Comparison of ENCODE assay signal across 9 cellular contexts in the genomic region with DNA sequence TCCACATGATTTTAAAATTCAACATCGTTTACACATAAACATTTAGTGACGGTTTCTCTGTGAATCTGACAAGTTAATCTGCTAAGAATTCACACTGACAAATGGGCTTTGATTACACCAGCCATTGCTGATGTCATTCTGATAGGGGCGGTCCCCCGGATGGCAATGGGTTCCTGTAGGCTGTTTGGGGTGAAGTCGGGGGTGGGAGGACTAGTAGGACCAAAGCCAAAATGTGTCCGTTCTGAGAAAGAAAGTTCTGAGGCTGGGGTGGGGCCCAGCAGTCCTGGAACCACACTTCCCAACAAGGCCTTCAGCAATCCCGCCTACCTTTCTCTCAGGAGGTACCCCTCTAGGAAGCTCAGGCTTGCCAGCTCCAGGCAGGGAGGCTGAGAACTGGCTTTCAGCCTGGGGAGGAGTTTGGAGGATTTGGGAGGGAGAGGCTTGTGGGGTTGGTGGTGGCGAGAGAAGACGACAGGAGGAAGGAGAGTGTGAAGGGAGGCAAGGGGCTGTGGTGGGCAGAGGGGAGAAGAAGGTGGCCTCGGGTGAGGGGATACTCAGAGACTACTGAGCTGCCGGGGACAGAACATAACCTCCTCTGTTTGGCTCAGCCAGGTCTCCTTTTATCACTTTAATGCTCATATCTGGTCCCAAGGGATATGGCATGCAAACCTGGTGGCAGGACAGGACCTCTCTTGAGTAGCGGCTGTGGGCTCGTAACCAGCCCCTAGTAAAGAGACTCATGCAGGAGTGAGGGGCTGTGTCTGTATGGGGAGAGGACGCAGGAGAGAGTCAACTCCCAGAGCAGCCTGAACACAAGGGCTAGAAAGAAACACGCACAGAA. TPM values are rescaled to one million over a fixed set of nuclear protein-coding genes. Genes with fewer than 3 reads are reported as not detected.
DNase-seq lines count a peak whose midpoint lies in the region; ATAC-seq and TF ChIP-seq lines count a peak whose summit lies in the region.
"Had no signal": no experiment of that assay in that cellular context is flagged by ENCODE, and none has a peak within 500 bp of the region (broad histone marks: within the 10 kb centered on the region; RNA-seq: fewer than 3 reads in every experiment).

No MANE protein-coding gene starts in this region.

- ATAC-seq in upper lobe of right lung (no peak), HG03139 (IDR thresholded peaks at IDR 0.05; ENCODE audit: unreplicated experiment) (no peak), GM19328 (IDR thresholded peaks at IDR 0.05; ENCODE audit: unreplicated experiment) (no peak)

- H3K4me1 ChIP-seq in colonic mucosa = peaks cover 3% of the 10 kb centered on the region
- H3K4me1 ChIP-seq in mesenchymal stem cell (ENCODE audit: control insufficient read depth, insufficient read depth, low read depth, low read length) = peaks cover 71% of the 10 kb centered on the region
- H3K4me1 ChIP-seq in upper lobe of right lung = peaks cover 80% of the 10 kb centered on the region

- H3K14ac ChIP-seq in mesenchymal stem cell (ENCODE audit: low read length in 2 of 2) = peak overlapping the region in 1 of 2 experiments; percentile 82

- H2AK5ac ChIP-seq in mesenchymal stem cell (ENCODE audit: low read length, severe bottlenecking) = peak overlapping the region; percentile 54

- H3K36me3 ChIP-seq in colonic mucosa = no peaks in the 10 kb centered on the region
- H3K36me3 ChIP-seq in mesenchymal stem cell (ENCODE audit: control insufficient read depth in 1 of 2, insufficient read depth in 2 of 2, low read depth in 1 of 2, low read length in 2 of 2) = peaks cover 47 to 58% of the 10 kb centered on the region in 2 experiments
- peaks cover 28% of the 10 kb centered on the region for H3K36me3 ChIP-seq in upper lobe of right lung

- no peaks in the 10 kb centered on the region for H3K27me3 ChIP-seq in colonic mucosa
- no peaks in the 10 kb centered on the region for H3K27me3 ChIP-seq in mesenchymal stem cell (ENCODE audit: control insufficient read depth in 1 of 2, insufficient read depth in 1 of 2, low read length in 2 of 2)
- H3K27me3 ChIP-seq in upper lobe of right lung = no peaks in the 10 kb centered on the region

- TF ChIP-seq CTCF in colonic mucosa (IDR thresholded peaks at IDR 0.05) = no peak
- TF ChIP-seq CTCF in upper lobe of right lung (IDR thresholded peaks at IDR 0.05) = no peak

- no peak for DNase-seq in activated naive CD4-positive, alpha-beta T cell (lab: John Stamatoyannopoulos, UW)
- DNase-seq in colonic mucosa (no peak), mesenchymal stem cell (peak; percentile 87), upper lobe of right lung (no peak)
- DNase-seq in stimulated activated CD4-positive, alpha-beta T cell treated with anti-CD3 and anti-CD28 coated beads, Interleukin-4, amount 100 ng/mL, for 24 hours = no peak

- no peak overlapping the region for H3K4me2 ChIP-seq in mesenchymal stem cell (ENCODE audit: low read length, poor library complexity, severe bottlenecking)

- H3K4me3 ChIP-seq in colonic mucosa (no peak overlapping the region), mesenchymal stem cell (ENCODE audit: insufficient read depth in 1 of 2, low read depth in 1 of 2, low read length in 2 of 2) (no peak overlapping the region), upper lobe of right lung (no peak overlapping the region)

- H2BK15ac ChIP-seq in mesenchymal stem cell (ENCODE audit: low read depth, poor library complexity, severe bottlenecking) = peak overlapping the region; percentile 55

- peak overlapping the region; percentile 49 for H2BK5ac ChIP-seq in mesenchymal stem cell (ENCODE audit: low read depth, low read length, poor library complexity, severe bottlenecking)

- H4K8ac ChIP-seq in mesenchymal stem cell (ENCODE audit: low read length) = peak overlapping the region; percentile 71

- H3K9me3 ChIP-seq in colonic mucosa (no peaks in the 10 kb centered on the region), mesenchymal stem cell (ENCODE audit: control insufficient read depth, low read length) (no peaks in the 10 kb centered on the region), upper lobe of right lung (no peaks in the 10 kb centered on the region)

- peak overlapping the region; percentile 47 to 78 for H2BK12ac ChIP-seq in mesenchymal stem cell (ENCODE audit: low read length in 2 of 2)

- H3K4me3 Mint-ChIP-seq in activated naive CD4-positive, alpha-beta T cell treated with anti-CD3 and anti-CD28 coated beads, Interleukin-2, amount 50 U/mL, for 24 hours = no peak overlapping the region

- intact Hi-C loops in colonic mucosa (cut with DNase I) = no loop called here
- intact Hi-C loops in upper lobe of right lung (cut with DNase I) = no loop called here

- H3K9ac ChIP-seq in colonic mucosa (ENCODE audit: low read depth in 2 of 2, low read length in 2 of 2) = peak overlapping the region in 1 of 2 donors; percentile 43
- H3K9ac ChIP-seq in mesenchymal stem cell (ENCODE audit: low read length) = peak overlapping the region; percentile 93

- no peak overlapping the region for H2AFZ ChIP-seq in mesenchymal stem cell (ENCODE audit: low read depth, low read length)

- WGBS in mesenchymal stem cell = 65% methylated on average over 12 of the region's 15 CpGs

- H3K18ac ChIP-seq in mesenchymal stem cell (ENCODE audit: low read depth in 1 of 2, low read length in 2 of 2) = peak overlapping the region; percentile 85 to 87

- no peak overlapping the region for H3K23ac ChIP-seq in mesenchymal stem cell (ENCODE audit: low read length in 2 of 2)

- H3K27ac Mint-ChIP-seq in activated naive CD4-positive, alpha-beta T cell treated with anti-CD3 and anti-CD28 coated beads, Interleukin-2, amount 50 U/mL, for 24 hours = peak overlapping the region; percentile 44

- peak overlapping the region; percentile 48 to 65 for H3K4ac ChIP-seq in mesenchymal stem cell (ENCODE audit: low read depth in 1 of 2, low read length in 2 of 2)

- peaks cover 8% of the 10 kb centered on the region for H3K4me1 Mint-ChIP-seq in activated naive CD4-positive, alpha-beta T cell treated with anti-CD3 and anti-CD28 coated beads, Interleukin-2, amount 50 U/mL, for 24 hours

- peak overlapping the region; percentile 66 for H2BK120ac ChIP-seq in mesenchymal stem cell (ENCODE audit: low read depth, low read length)

- no peaks in the 10 kb centered on the region for H3K9me3 Mint-ChIP-seq in activated naive CD4-positive, alpha-beta T cell treated with anti-CD3 and anti-CD28 coated beads, Interleukin-2, amount 50 U/mL, for 24 hours
- H3K9me3 Mint-ChIP-seq: H9 had no signal

- H4K91ac ChIP-seq in mesenchymal stem cell (ENCODE audit: low read length) = peak overlapping the region; percentile 81

- peaks cover 34% of the 10 kb centered on the region for H3K36me3 Mint-ChIP-seq in activated naive CD4-positive, alpha-beta T cell treated with anti-CD3 and anti-CD28 coated beads, Interleukin-2, amount 50 U/mL, for 24 hours

- H3K27ac ChIP-seq in colonic mucosa = peak overlapping the region; percentile 67
- peak overlapping the region; percentile 92 for H3K27ac ChIP-seq in mesenchymal stem cell (ENCODE audit: low read length, poor library complexity, severe bottlenecking)
- peak overlapping the region; percentile 69 for H3K27ac ChIP-seq in upper lobe of right lung

- peaks cover 15% of the 10 kb centered on the region for H3K79me1 ChIP-seq in mesenchymal stem cell (replicated peaks; ENCODE audit: low read length, poor library complexity, severe bottlenecking)

- H3K27me3 Mint-ChIP-seq in activated naive CD4-positive, alpha-beta T cell treated with anti-CD3 and anti-CD28 coated beads, Interleukin-2, amount 50 U/mL, for 24 hours = peaks cover 4% of the 10 kb centered on the region

RNA-seq across cellular contexts. Expression of a gene that starts 8.6 kb away (rescaled TPM):
- total RNA-seq in colonic mucosa (10 to 100 TPM in 1 of 2 donors, 1 to 10 TPM in 1; 7.0 to 11.2 TPM), upper lobe of right lung (20.8 TPM)
- 25.3 TPM for polyA plus RNA-seq in mesenchymal stem cell (2013, experiment 1 of 2)
- polyA plus RNA-seq in mesenchymal stem cell (2013, experiment 2 of 2) = 23.9 TPM

RNA-seq across cellular contexts. Expression of a gene that starts 21.7 kb away (rescaled TPM):
- total RNA-seq in colonic mucosa (10 to 100 TPM; 41.0 to 49.8 TPM), upper lobe of right lung (21.4 TPM)
- 72.1 TPM for polyA plus RNA-seq in mesenchymal stem cell (2013, experiment 1 of 2)
- 72.9 TPM for polyA plus RNA-seq in mesenchymal stem cell (2013, experiment 2 of 2)

RNA-seq across cellular contexts. Expression of a gene that starts 33.6 kb away (rescaled TPM):
- 10 to 100 TPM; 22.7 to 34.4 TPM for total RNA-seq in colonic mucosa
- polyA plus RNA-seq in mesenchymal stem cell (2013, experiment 1 of 2) = 24.6 TPM
- 23.7 TPM for polyA plus RNA-seq in mesenchymal stem cell (2013, experiment 2 of 2)
- total RNA-seq in upper lobe of right lung = 47.8 TPM

RNA-seq across cellular contexts. Expression of a gene that starts 38.4 kb away (rescaled TPM):
- total RNA-seq in colonic mucosa (under 1 TPM; 0.32 to 0.37 TPM), upper lobe of right lung (4.3 TPM)
- polyA plus RNA-seq in mesenchymal stem cell (2013, experiment 1 of 2) = 0.10 TPM
- polyA plus RNA-seq in mesenchymal stem cell (2013, experiment 2 of 2) = 0.04 TPM
